1 cellular context compared by ENCODE assay signal in genomic region chr6:156994215-156995076, GRCh38.
TF ChIP-seq lines count a peak whose summit lies in the region.

No MANE protein-coding gene starts in this region.

TF ChIP-seq in IMR-90, 13 proteins besides CTCF, POLR2A, EP300 and RAD21 (continued from another document):
- no peak for TF ChIP-seq ELK1 (IDR thresholded peaks at IDR 0.05; ENCODE audit: borderline replicate concordance, low read depth, low read length)
- no peak for TF ChIP-seq CEBPB (IDR thresholded peaks at IDR 0.05; ENCODE audit: low read depth, low read length)
- TF ChIP-seq CHD1 (IDR thresholded peaks at IDR 0.05; ENCODE audit: low read depth, low read length): no peak
- TF ChIP-seq BHLHE40 (IDR thresholded peaks at IDR 0.05; ENCODE audit: low read depth, low read length): no peak
- no peak for TF ChIP-seq RCOR1 (IDR thresholded peaks at IDR 0.05; ENCODE audit: insufficient replicate concordance, low read length)
- TF ChIP-seq SMC3 (IDR thresholded peaks at IDR 0.05; ENCODE audit: low read depth, low read length): no peak
- TF ChIP-seq USF2 (IDR thresholded peaks at IDR 0.05; ENCODE audit: low read depth, low read length): no peak
- TF ChIP-seq MAZ (IDR thresholded peaks at IDR 0.05; ENCODE audit: borderline replicate concordance, low read depth, low read length): no peak
- no peak for TF ChIP-seq FOS (IDR thresholded peaks at IDR 0.05; ENCODE audit: low read depth, low read length)
- no peak for TF ChIP-seq NFE2L2 (IDR thresholded peaks at IDR 0.05; ENCODE audit: low read depth, low read length)
- no peak for TF ChIP-seq MAFK (IDR thresholded peaks at IDR 0.05; ENCODE audit: low read depth, low read length)
